23 cellular contexts compared by ENCODE assay signal in the genomic region with DNA sequence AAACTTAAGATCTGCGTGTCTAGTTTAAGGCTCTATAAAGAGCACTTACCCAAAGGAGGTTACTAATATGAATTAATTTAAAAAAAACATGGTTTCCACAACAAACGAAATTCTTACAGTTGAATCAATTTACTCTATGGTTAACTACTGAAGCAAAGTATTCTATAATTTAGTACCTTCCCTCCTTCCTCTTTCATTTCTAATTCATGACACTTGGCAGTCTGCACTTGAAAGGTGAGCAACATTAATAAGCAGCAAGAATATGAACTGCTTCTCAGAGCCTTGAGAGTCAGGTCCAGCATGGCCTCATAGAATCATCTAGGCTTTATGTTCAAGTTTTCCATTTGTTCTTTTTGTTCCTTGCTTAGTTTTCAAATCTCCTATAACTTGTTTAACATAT.
"Had no signal": no experiment of that assay in that cellular context is flagged by ENCODE, and none has a peak within 500 bp of the region (broad histone marks: within the 10 kb centered on the region; RNA-seq: fewer than 3 reads in every experiment).

No MANE protein-coding gene starts in this region.

- H3K4me1 ChIP-seq: SJSA1 had no signal

- H3K27me3 ChIP-seq: SJSA1 had no signal

- H3K9me3 ChIP-seq: SJSA1 had no signal

- DNase-seq: IMR-90, Kasumi-1, KG1, MV-4-11, NCI-H1048, NCI-H1105, NCI-H1417, NCI-H1436 treated with DMSO at 0.1 percent for 48 hours, NCI-H1694, NCI-H187 treated with DMSO at 0.1 percent for 48 hours, NCI-H2029 treated with DMSO at 0.1 percent for 48 hours, NCI-H2171 treated with DMSO at 0.1 percent for 48 hours, NCI-H345, NCI-H446 treated with DMSO at 0.1 percent for 48 hours, NCI-H510A treated with DMSO at 0.1 percent for 48 hours, NCI-H526, NCI-H82, Right ventricle myocardium superior, RPMI8226, SIG-M5 had no signal

- ATAC-seq: HepG2 had no signal

- H3K4me3 ChIP-seq: SJSA1, SK-N-MC had no signal

- H3K27ac ChIP-seq: SJSA1, SK-N-MC had no signal
